8 cellular contexts compared by ENCODE assay signal in the genomic region with DNA sequence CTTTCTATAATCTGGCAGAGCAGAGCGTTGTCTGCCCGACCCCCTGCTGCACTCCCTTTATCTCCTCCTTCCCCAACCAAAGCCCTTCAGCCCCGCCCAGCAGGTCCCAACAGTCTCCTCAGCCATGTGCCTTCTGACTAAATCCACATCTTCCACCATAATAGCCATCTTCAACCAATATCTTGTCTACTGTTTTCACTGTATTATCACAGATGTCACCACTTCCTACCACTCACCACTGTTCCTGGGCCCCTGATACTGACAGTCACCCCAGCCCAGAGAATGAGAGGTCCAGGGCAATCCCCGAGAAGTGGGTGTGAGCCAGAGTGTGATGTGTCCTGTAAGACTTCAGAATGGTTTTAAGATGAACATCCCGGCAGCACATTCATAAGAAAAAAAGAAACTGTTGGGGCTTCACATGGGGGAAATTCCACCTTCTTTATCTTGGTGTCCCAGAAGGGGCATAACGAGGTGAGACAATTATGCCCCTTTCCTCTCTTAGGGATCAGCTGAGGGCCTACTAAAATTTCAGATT. TPM values are rescaled to one million over a fixed set of nuclear protein-coding genes. Genes with fewer than 3 reads are reported as not detected.
DNase-seq lines count a peak whose midpoint lies in the region; ATAC-seq lines count a peak whose summit lies in the region.

No MANE protein-coding gene starts in this region.

- ATAC-seq in GM19043 (IDR thresholded peaks at IDR 0.05; ENCODE audit: low read depth, unreplicated experiment) (peak; percentile 51), HG03064 (IDR thresholded peaks at IDR 0.05; ENCODE audit: low read depth, unreplicated experiment) (peak; percentile 59), left lobe of liver (no peak)

- peak; percentile 72 for DNase-seq in activated T-cell treated with anti-CD3 and anti-CD28 coated beads for 48 hours (ENCODE audit: low read depth)
- peak; percentile 83 for DNase-seq in stimulated activated CD4-positive, alpha-beta T cell treated with anti-CD3 and anti-CD28 coated beads, Interleukin-4, amount 100 ng/mL, for 24 hours
- no peak for DNase-seq in left lobe of liver (ENCODE audit: low spot score)
- no peak for DNase-seq in NCI-H1436 treated with DMSO at 0.1 percent for 48 hours (lab: John Stamatoyannopoulos, UW)
- no peak for DNase-seq in NCI-H1417 (lab: John Stamatoyannopoulos, UW)
- DNase-seq in NCI-H128 (lab: John Stamatoyannopoulos, UW; ENCODE audit: unreplicated experiment), result no peak

RNA-seq across cellular contexts. Expression of gene CCDC6, which starts 25.3 kb away (rescaled TPM):
- 8.4 TPM for total RNA-seq in left lobe of liver

Comparison
In these comparisons a context has a peak if more than half of its experiments do, and no peak if none do; other contexts are left out.
1. DNase-seq: peak in activated T-cell treated with anti-CD3 and anti-CD28 coated beads for 48 hours (single experiment) and stimulated activated CD4-positive, alpha-beta T cell treated with anti-CD3 and anti-CD28 coated beads, Interleukin-4, amount 100 ng/mL, for 24 hours (single experiment); none in left lobe of liver (single experiment), NCI-H1436 treated with DMSO at 0.1 percent for 48 hours (single experiment), NCI-H1417 (0 of 3) and NCI-H128 (single experiment).